In the genomic region with DNA sequence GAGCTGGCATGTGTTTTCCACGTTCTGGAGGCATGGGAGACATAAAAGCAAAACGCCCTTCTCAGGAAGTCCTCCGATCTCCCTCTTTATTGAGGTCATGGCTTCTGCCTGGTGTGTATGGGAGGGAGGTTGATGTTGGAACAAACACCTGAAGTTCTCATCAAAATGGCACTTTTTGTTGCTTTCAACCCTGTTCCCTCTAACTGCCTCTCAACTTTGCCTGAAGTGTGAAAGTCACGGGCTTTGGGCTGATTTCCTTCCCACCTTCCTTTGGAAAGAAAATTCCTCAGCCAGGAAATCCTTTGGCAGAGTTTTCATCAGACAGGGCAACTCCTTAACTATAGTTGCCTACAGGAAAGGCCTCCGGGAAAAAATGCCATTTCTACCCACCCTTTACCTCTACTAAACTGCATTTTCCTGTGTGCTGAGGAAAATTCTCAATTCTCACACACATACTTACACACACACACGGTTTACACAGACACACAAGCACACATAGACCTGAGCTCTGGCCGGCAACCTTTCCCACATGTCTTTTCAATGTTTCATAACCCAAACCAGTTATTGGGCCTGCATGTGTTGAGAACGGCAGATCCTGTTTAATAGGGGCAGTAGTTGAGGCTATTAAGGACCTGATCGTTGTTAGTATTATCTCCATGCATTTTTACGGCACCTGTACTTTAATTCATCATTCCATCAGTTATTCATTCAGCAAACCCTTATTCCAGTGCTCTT, we compare ENCODE assay signal across 13 cellular contexts. TPM values are rescaled to one million over a fixed set of nuclear protein-coding genes. Genes with fewer than 3 reads are reported as not detected.
DNase-seq lines count a peak whose midpoint lies in the region; ATAC-seq and TF ChIP-seq lines count a peak whose summit lies in the region.
"Had no signal": no experiment of that assay in that cellular context is flagged by ENCODE, and none has a peak within 500 bp of the region (broad histone marks: within the 10 kb centered on the region; RNA-seq: fewer than 3 reads in every experiment).

No MANE protein-coding gene starts in this region.

- H3K36me3 ChIP-seq in heart right ventricle (peaks cover 0 to 63% (median 11%) of the 10 kb centered on the region in 9 donors), esophagus muscularis mucosa (peaks cover 5 to 32% (median 18%) of the 10 kb centered on the region in 4 donors), aorta (ENCODE audit: control insufficient read depth in 1 of 2, insufficient read depth in 2 of 2, low read length in 1 of 2) (no peaks in the 10 kb centered on the region), mucosa of descending colon (ENCODE audit: low read depth) (no peaks in the 10 kb centered on the region)

- H3K27me3 Mint-ChIP-seq in nephron progenitor cell (ENCODE audit: low read depth, poor library complexity): no peaks in the 10 kb centered on the region

- DNase-seq in heart right ventricle (no peak), left ventricle myocardium superior (no peak), esophagus muscularis mucosa (ENCODE audit: extremely low spot score) (no peak), nephron progenitor cell (no peak), aorta (peak in 1 of 2 donors; percentile 7), SK-N-DZ (ENCODE audit: low spot score) (no peak), HEK293T (ENCODE audit: extremely low spot score) (no peak), mucosa of descending colon (no peak)
- DNase-seq: activated CD4-positive, alpha-beta T cell treated with anti-CD3 and anti-CD28 coated beads for 1 hour; AML-193; stimulated activated CD4-positive, alpha-beta T cell treated with anti-CD3 and anti-CD28 coated beads, Interleukin-4, amount 100 ng/mL, for 1 hour had no signal

- peaks cover 64% of the 10 kb centered on the region for H3K4me1 Mint-ChIP-seq in nephron progenitor cell

- H3K9me3 ChIP-seq in heart right ventricle (peaks cover 0 to 4% (median 0%) of the 10 kb centered on the region in 11 donors), esophagus muscularis mucosa (no peaks in the 10 kb centered on the region), aorta (ENCODE audit: control insufficient read depth, low read length) (no peaks in the 10 kb centered on the region), mucosa of descending colon (no peaks in the 10 kb centered on the region)

- CTCF ChIA-PET in HEK293T (lab: Yijun Ruan, JAX): no interaction called here

- no peak for TF ChIP-seq POLR2A in esophagus muscularis mucosa (IDR thresholded peaks at IDR 0.05; ENCODE audit: low read depth)

- H3K9me3 Mint-ChIP-seq in nephron progenitor cell: peaks cover 4% of the 10 kb centered on the region

- peak overlapping the region; percentile 57 to 93 (median 82) for H3K27ac ChIP-seq in heart right ventricle
- peak overlapping the region; percentile 82 to 90 (median 86) for H3K27ac ChIP-seq in esophagus muscularis mucosa (replicated peaks in 1 of 4)
- H3K27ac ChIP-seq in aorta (ENCODE audit: low read depth in 1 of 2, low read length in 2 of 2): peak overlapping the region; percentile 36 to 43

- peak overlapping the region; percentile 96 for H3K27ac Mint-ChIP-seq in nephron progenitor cell

- H3K4me3 ChIP-seq in heart right ventricle (peak overlapping the region in 1 of 10 donors; percentile 9), esophagus muscularis mucosa (no peak overlapping the region), aorta (ENCODE audit: low read length in 2 of 2) (no peak overlapping the region), mucosa of descending colon (no peak overlapping the region)

- WGBS in heart right ventricle, 2 donors: 54 to 61% methylated on average over 10 of the region's 10 CpGs
- WGBS in esophagus muscularis mucosa: 64% methylated on average over 10 of the region's 10 CpGs
- 36 to 38% methylated on average over 10 of the region's 10 CpGs for WGBS in aorta, 2 donors

- TF ChIP-seq EP300 in esophagus muscularis mucosa (IDR thresholded peaks at IDR 0.05): no peak

- no peak overlapping the region for H3K4me3 Mint-ChIP-seq in nephron progenitor cell

- intact Hi-C loops in heart right ventricle (cut with DNase I): loop anchor here in 1 of 10 donors (5.0 kb wide), 1 partner anchor 48 kb away; no protein-coding TSS in a partner anchor
- intact Hi-C loops in left ventricle myocardium superior (cut with micrococcal nuclease): no loop called here
- intact Hi-C loops in esophagus muscularis mucosa (cut with DNase I): no loop called here
- intact Hi-C loops in aorta (cut with DNase I): no loop called here
- intact Hi-C loops in mucosa of descending colon (cut with DNase I, micrococcal nuclease): no loop called here

- POLR2A ChIA-PET in HEK293T (lab: Yijun Ruan, JAX): no interaction called here

- H3K27me3 ChIP-seq in heart right ventricle (no peaks in the 10 kb centered on the region), esophagus muscularis mucosa (no peaks in the 10 kb centered on the region), aorta (ENCODE audit: control insufficient read depth in 1 of 2, insufficient read depth in 2 of 2, low read length in 1 of 2) (no peaks in the 10 kb centered on the region)

- no peak for TF ChIP-seq CTCF in heart right ventricle (IDR thresholded peaks at IDR 0.05)
- TF ChIP-seq CTCF in esophagus muscularis mucosa (IDR thresholded peaks at IDR 0.05): no peak
- no peak for TF ChIP-seq CTCF in nephron progenitor cell (IDR thresholded peaks at IDR 0.05)
- no peak for TF ChIP-seq CTCF in mucosa of descending colon (IDR thresholded peaks at IDR 0.05)

- H3K36me3 Mint-ChIP-seq in nephron progenitor cell (ENCODE audit: low read depth): peaks cover 41% of the 10 kb centered on the region

- H3K4me1 ChIP-seq in heart right ventricle (peaks cover 45 to 90% (median 78%) of the 10 kb centered on the region in 9 donors), esophagus muscularis mucosa (peaks cover 78 to 87% (median 83%) of the 10 kb centered on the region in 4 donors), aorta (ENCODE audit: control insufficient read depth in 1 of 2, insufficient read depth in 2 of 2, low read length in 2 of 2) (peaks cover 2 to 21% of the 10 kb centered on the region in 2 donors), mucosa of descending colon (ENCODE audit: low read depth) (peaks cover 19% of the 10 kb centered on the region)

- ATAC-seq in heart right ventricle: peak in 3 of 8 donors; percentile 1 to 13 (median 4)
- ATAC-seq in left ventricle myocardium superior: no peak
- ATAC-seq in aorta (ENCODE audit: low FRiP score): no peak
- no peak for ATAC-seq in mucosa of descending colon

TF ChIP-seq in HEK293T, 16 proteins besides CTCF, POLR2A, EP300 and RAD21:
- TF ChIP-seq BHLHE40 (IDR thresholded peaks at IDR 0.05; ENCODE audit: borderline replicate concordance) (no peak), ARNT (IDR thresholded peaks at IDR 0.05) (no peak), NFRKB (IDR thresholded peaks at IDR 0.05) (no peak), HDGF (IDR thresholded peaks at IDR 0.05; ENCODE audit: borderline replicate concordance) (no peak), SP1 (IDR thresholded peaks at IDR 0.05) (no peak)
- TF ChIP-seq, protein P1, sequence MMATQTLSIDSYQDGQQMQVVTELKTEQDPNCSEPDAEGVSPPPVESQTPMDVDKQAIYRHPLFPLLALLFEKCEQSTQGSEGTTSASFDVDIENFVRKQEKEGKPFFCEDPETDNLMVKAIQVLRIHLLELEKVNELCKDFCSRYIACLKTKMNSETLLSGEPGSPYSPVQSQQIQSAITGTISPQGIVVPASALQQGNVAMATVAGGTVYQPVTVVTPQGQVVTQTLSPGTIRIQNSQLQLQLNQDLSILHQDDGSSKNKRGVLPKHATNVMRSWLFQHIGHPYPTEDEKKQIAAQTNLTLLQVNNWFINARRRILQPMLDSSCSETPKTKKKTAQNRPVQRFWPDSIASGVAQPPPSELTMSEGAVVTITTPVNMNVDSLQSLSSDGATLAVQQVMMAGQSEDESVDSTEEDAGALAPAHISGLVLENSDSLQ (IDR thresholded peaks at IDR 0.05): no peak

RNA-seq across cellular contexts. Expression of gene CYP17A1, which starts 36.4 kb away (rescaled TPM):
- total RNA-seq in heart right ventricle (under 1 TPM in 1 of 10 donors, not detected in 9; 0.16 TPM), left ventricle myocardium superior (not detected), esophagus muscularis mucosa (not detected), aorta (under 1 TPM in 1 of 2 donors, not detected in 1; 0.55 TPM), mucosa of descending colon (under 1 TPM in 1 of 3 donors, not detected in 2; 0.96 TPM)
- polyA plus RNA-seq in heart right ventricle (under 1 TPM; 0.14 to 0.15 TPM), aorta (1 to 10 TPM in 1 of 2 donors, under 1 TPM in 1; 0.25 to 1.3 TPM)
- not detected in 2 replicates for polyA plus RNA-seq in SK-N-DZ (2014; cell fraction: cytosol; rRNA removed)
- polyA plus RNA-seq in SK-N-DZ (2014; cell fraction: nucleus; rRNA removed): not detected in 2 replicates
- total RNA-seq: mononuclear cell, urinary bladder had no signal
- polyA plus RNA-seq: urinary bladder had no signal

RNA-seq across cellular contexts. Expression of gene BORCS7, which starts 53.3 kb away (rescaled TPM):
- total RNA-seq in heart right ventricle (10 to 100 TPM; 14.5 to 24.2 (median 17.6) TPM), left ventricle myocardium superior (12.3 TPM), esophagus muscularis mucosa (10 to 100 TPM; 23.1 to 57.3 (median 36.1) TPM), aorta (10 to 100 TPM; 17.6 to 24.4 TPM), mucosa of descending colon (10 to 100 TPM; 17.1 to 18.6 (median 18.4) TPM)
- polyA plus RNA-seq in heart right ventricle (10 to 100 TPM; 18.0 to 19.7 TPM), aorta (10 to 100 TPM; 25.7 to 47.0 TPM)
- 30.9 and 31.3 TPM in 2 replicates for polyA plus RNA-seq in SK-N-DZ (2014; cell fraction: cytosol; rRNA removed)
- 5.5 and 14.6 TPM in 2 replicates for polyA plus RNA-seq in SK-N-DZ (2014; cell fraction: nucleus; rRNA removed)

RNA-seq across cellular contexts. Expression of gene WBP1L, which starts 57.0 kb away (rescaled TPM):
- total RNA-seq in heart right ventricle (10 to 100 TPM; 17.3 to 33.3 (median 21.0) TPM), left ventricle myocardium superior (22.4 TPM), esophagus muscularis mucosa (100 to 1,000 TPM in 2 of 4 donors, 10 to 100 TPM in 2; 88.5 to 147 (median 112) TPM), aorta (10 to 100 TPM; 81.1 to 84.7 TPM), mucosa of descending colon (10 to 100 TPM; 38.9 to 61.3 (median 51.0) TPM)
- polyA plus RNA-seq in heart right ventricle (10 to 100 TPM; 14.3 to 17.5 TPM), aorta (10 to 100 TPM; 22.4 to 41.7 TPM)
- polyA plus RNA-seq in SK-N-DZ (2014; cell fraction: cytosol; rRNA removed): 7.4 and 9.8 TPM in 2 replicates
- polyA plus RNA-seq in SK-N-DZ (2014; cell fraction: nucleus; rRNA removed): 4.2 and 8.2 TPM in 2 replicates
